1 cellular context compared by ENCODE assay signal in the genomic region with DNA sequence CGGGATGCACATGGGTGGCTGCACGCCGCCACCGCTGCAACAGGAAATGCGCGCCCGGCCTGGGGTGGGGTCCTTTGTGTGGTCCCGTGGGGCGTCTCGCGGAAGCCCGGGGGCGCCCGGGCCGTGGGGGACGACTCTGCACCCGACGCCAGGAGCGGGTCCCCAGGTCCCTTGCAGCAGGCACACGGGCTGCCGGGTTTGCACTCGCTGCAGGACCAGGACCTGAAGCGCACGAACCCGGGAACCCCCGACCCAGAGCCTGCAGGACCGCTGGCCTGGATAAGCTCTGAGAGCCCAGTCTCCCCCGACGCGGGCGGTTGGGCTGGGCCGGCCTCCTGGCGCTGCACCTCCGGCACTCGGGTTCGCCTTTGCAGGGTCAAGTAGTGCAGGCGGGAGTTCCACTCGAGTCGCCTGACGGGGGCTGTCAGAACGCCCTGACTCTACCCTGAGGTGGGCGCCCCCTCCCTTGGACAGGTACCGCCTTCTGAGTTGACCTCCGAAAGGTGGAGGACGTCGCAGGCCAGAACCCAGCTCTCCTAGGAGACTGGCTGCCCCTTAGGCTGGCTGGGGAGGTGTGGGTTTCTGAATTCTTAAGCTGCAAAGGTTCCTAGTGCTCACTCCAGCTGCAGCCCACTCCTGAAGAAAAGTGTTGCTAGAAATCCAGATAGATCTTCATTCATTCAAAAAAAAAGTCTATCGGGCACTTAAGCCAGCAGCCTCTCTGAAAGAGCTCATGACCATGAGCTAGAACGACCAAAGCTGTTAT.
TF ChIP-seq lines count a peak whose summit lies in the region.

No MANE protein-coding gene starts in this region.

TF ChIP-seq in HepG2, 621 proteins besides CTCF, POLR2A, EP300 and RAD21 (continued from another document and continues in another):
- TF ChIP-seq, protein P1, sequence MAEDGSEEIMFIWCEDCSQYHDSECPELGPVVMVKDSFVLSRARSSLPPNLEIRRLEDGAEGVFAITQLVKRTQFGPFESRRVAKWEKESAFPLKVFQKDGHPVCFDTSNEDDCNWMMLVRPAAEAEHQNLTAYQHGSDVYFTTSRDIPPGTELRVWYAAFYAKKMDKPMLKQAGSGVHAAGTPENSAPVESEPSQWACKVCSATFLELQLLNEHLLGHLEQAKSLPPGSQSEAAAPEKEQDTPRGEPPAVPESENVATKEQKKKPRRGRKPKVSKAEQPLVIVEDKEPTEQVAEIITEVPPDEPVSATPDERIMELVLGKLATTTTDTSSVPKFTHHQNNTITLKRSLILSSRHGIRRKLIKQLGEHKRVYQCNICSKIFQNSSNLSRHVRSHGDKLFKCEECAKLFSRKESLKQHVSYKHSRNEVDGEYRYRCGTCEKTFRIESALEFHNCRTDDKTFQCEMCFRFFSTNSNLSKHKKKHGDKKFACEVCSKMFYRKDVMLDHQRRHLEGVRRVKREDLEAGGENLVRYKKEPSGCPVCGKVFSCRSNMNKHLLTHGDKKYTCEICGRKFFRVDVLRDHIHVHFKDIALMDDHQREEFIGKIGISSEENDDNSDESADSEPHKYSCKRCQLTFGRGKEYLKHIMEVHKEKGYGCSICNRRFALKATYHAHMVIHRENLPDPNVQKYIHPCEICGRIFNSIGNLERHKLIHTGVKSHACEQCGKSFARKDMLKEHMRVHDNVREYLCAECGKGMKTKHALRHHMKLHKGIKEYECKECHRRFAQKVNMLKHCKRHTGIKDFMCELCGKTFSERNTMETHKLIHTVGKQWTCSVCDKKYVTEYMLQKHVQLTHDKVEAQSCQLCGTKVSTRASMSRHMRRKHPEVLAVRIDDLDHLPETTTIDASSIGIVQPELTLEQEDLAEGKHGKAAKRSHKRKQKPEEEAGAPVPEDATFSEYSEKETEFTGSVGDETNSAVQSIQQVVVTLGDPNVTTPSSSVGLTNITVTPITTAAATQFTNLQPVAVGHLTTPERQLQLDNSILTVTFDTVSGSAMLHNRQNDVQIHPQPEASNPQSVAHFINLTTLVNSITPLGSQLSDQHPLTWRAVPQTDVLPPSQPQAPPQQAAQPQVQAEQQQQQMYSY (CRISPR knock-in tag; IDR thresholded peaks at IDR 0.05) = no peak
- no peak for TF ChIP-seq KLF9 (CRISPR knock-in tag; IDR thresholded peaks at IDR 0.05; ENCODE audit: low read depth)
- no peak for TF ChIP-seq ZFP36L1 (CRISPR knock-in tag; IDR thresholded peaks at IDR 0.05)
- TF ChIP-seq, protein P2, sequence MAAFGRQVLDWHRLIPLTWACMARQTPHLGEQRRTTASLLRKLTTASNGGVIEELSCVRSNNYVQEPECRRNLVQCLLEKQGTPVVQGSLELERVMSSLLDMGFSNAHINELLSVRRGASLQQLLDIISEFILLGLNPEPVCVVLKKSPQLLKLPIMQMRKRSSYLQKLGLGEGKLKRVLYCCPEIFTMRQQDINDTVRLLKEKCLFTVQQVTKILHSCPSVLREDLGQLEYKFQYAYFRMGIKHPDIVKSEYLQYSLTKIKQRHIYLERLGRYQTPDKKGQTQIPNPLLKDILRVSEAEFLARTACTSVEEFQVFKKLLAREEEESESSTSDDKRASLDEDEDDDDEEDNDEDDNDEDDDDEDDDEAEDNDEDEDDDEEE (CRISPR knock-in tag; IDR thresholded peaks at IDR 0.05) = peak; percentile 37; the same call in 1 of the 2 replicates
- TF ChIP-seq TAF1 (CRISPR knock-in tag; IDR thresholded peaks at IDR 0.05) = 0 out of 2 replicates have a peak, but pooled peaks have one; percentile 9
- TF ChIP-seq, protein P3, sequence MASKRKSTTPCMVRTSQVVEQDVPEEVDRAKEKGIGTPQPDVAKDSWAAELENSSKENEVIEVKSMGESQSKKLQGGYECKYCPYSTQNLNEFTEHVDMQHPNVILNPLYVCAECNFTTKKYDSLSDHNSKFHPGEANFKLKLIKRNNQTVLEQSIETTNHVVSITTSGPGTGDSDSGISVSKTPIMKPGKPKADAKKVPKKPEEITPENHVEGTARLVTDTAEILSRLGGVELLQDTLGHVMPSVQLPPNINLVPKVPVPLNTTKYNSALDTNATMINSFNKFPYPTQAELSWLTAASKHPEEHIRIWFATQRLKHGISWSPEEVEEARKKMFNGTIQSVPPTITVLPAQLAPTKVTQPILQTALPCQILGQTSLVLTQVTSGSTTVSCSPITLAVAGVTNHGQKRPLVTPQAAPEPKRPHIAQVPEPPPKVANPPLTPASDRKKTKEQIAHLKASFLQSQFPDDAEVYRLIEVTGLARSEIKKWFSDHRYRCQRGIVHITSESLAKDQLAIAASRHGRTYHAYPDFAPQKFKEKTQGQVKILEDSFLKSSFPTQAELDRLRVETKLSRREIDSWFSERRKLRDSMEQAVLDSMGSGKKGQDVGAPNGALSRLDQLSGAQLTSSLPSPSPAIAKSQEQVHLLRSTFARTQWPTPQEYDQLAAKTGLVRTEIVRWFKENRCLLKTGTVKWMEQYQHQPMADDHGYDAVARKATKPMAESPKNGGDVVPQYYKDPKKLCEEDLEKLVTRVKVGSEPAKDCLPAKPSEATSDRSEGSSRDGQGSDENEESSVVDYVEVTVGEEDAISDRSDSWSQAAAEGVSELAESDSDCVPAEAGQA (IDR thresholded peaks at IDR 0.05; ENCODE audit: low read depth) = no peak
- TF ChIP-seq, protein P3 (CRISPR knock-in tag; IDR thresholded peaks at IDR 0.05; ENCODE audit: borderline replicate concordance) = no peak
- TF ChIP-seq SRF (IDR thresholded peaks at IDR 0.05; ENCODE audit: low read depth, low read length) = no peak
- no peak for TF ChIP-seq ZNF232 (CRISPR knock-in tag; IDR thresholded peaks at IDR 0.05; ENCODE audit: borderline replicate concordance)
- TF ChIP-seq EEA1 (CRISPR knock-in tag; IDR thresholded peaks at IDR 0.05; ENCODE audit: borderline replicate concordance) = no peak
- no peak for TF ChIP-seq MIER3 (CRISPR knock-in tag; IDR thresholded peaks at IDR 0.05; ENCODE audit: borderline replicate concordance)
- TF ChIP-seq ZBTB3 (CRISPR knock-in tag; IDR thresholded peaks at IDR 0.05; ENCODE audit: borderline replicate concordance, low read depth) = no peak
- no peak for TF ChIP-seq AKAP8 (CRISPR knock-in tag; IDR thresholded peaks at IDR 0.05)
- TF ChIP-seq ZNF510 (CRISPR knock-in tag; IDR thresholded peaks at IDR 0.05; ENCODE audit: low read depth) = no peak
- no peak for TF ChIP-seq ZNF552 (CRISPR knock-in tag; IDR thresholded peaks at IDR 0.05; ENCODE audit: borderline replicate concordance)
- TF ChIP-seq SOX13 (IDR thresholded peaks at IDR 0.05) = no peak
- TF ChIP-seq SOX13 (CRISPR knock-in tag; conservative IDR thresholded peaks at IDR 0.05 in 1 of 2, IDR thresholded peaks at IDR 0.05 in 1 of 2) = no peak
- no peak for TF ChIP-seq FOSL2 (CRISPR knock-in tag; IDR thresholded peaks at IDR 0.05)
- no peak for TF ChIP-seq KDM3A (CRISPR knock-in tag; IDR thresholded peaks at IDR 0.05; ENCODE audit: low read depth)
- TF ChIP-seq HHEX (CRISPR knock-in tag; IDR thresholded peaks at IDR 0.05) = no peak
- TF ChIP-seq, protein P4, sequence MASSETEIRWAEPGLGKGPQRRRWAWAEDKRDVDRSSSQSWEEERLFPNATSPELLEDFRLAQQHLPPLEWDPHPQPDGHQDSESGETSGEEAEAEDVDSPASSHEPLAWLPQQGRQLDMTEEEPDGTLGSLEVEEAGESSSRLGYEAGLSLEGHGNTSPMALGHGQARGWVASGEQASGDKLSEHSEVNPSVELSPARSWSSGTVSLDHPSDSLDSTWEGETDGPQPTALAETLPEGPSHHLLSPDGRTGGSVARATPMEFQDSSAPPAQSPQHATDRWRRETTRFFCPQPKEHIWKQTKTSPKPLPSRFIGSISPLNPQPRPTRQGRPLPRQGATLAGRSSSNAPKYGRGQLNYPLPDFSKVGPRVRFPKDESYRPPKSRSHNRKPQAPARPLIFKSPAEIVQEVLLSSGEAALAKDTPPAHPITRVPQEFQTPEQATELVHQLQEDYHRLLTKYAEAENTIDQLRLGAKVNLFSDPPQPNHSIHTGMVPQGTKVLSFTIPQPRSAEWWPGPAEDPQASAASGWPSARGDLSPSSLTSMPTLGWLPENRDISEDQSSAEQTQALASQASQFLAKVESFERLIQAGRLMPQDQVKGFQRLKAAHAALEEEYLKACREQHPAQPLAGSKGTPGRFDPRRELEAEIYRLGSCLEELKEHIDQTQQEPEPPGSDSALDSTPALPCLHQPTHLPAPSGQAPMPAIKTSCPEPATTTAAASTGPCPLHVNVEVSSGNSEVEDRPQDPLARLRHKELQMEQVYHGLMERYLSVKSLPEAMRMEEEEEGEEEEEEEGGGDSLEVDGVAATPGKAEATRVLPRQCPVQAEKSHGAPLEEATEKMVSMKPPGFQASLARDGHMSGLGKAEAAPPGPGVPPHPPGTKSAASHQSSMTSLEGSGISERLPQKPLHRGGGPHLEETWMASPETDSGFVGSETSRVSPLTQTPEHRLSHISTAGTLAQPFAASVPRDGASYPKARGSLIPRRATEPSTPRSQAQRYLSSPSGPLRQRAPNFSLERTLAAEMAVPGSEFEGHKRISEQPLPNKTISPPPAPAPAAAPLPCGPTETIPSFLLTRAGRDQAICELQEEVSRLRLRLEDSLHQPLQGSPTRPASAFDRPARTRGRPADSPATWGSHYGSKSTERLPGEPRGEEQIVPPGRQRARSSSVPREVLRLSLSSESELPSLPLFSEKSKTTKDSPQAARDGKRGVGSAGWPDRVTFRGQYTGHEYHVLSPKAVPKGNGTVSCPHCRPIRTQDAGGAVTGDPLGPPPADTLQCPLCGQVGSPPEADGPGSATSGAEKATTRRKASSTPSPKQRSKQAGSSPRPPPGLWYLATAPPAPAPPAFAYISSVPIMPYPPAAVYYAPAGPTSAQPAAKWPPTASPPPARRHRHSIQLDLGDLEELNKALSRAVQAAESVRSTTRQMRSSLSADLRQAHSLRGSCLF (CRISPR knock-in tag; IDR thresholded peaks at IDR 0.05; ENCODE audit: borderline replicate concordance) = no peak
- TF ChIP-seq FOXO1 (CRISPR knock-in tag; IDR thresholded peaks at IDR 0.05) = 0 out of 2 replicates have a peak, but pooled peaks have one; percentile 11
- TF ChIP-seq ZNF343 (CRISPR knock-in tag; IDR thresholded peaks at IDR 0.05) = no peak
- TF ChIP-seq, protein P5, sequence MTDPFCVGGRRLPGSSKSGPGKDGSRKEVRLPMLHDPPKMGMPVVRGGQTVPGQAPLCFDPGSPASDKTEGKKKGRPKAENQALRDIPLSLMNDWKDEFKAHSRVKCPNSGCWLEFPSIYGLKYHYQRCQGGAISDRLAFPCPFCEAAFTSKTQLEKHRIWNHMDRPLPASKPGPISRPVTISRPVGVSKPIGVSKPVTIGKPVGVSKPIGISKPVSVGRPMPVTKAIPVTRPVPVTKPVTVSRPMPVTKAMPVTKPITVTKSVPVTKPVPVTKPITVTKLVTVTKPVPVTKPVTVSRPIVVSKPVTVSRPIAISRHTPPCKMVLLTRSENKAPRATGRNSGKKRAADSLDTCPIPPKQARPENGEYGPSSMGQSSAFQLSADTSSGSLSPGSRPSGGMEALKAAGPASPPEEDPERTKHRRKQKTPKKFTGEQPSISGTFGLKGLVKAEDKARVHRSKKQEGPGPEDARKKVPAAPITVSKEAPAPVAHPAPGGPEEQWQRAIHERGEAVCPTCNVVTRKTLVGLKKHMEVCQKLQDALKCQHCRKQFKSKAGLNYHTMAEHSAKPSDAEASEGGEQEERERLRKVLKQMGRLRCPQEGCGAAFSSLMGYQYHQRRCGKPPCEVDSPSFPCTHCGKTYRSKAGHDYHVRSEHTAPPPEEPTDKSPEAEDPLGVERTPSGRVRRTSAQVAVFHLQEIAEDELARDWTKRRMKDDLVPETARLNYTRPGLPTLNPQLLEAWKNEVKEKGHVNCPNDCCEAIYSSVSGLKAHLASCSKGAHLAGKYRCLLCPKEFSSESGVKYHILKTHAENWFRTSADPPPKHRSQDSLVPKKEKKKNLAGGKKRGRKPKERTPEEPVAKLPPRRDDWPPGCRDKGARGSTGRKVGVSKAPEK (CRISPR knock-in tag; IDR thresholded peaks at IDR 0.05; ENCODE audit: borderline replicate concordance) = no peak
- TF ChIP-seq, protein P6, sequence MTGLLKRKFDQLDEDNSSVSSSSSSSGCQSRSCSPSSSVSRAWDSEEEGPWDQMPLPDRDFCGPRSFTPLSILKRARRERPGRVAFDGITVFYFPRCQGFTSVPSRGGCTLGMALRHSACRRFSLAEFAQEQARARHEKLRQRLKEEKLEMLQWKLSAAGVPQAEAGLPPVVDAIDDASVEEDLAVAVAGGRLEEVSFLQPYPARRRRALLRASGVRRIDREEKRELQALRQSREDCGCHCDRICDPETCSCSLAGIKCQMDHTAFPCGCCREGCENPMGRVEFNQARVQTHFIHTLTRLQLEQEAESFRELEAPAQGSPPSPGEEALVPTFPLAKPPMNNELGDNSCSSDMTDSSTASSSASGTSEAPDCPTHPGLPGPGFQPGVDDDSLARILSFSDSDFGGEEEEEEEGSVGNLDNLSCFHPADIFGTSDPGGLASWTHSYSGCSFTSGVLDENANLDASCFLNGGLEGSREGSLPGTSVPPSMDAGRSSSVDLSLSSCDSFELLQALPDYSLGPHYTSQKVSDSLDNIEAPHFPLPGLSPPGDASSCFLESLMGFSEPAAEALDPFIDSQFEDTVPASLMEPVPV (CRISPR knock-in tag; IDR thresholded peaks at IDR 0.05) = peak; percentile 71; the same call in 1 of the 2 replicates
- TF ChIP-seq HNRNPH1 (optimal IDR thresholded peaks at IDR 0.05; ENCODE audit: low read depth, low read length) = no peak
- 0 out of 2 replicates have a peak, but pooled peaks have one; percentile 2 for TF ChIP-seq GATAD1 (CRISPR knock-in tag; IDR thresholded peaks at IDR 0.05)
- TF ChIP-seq ZNF337 (CRISPR knock-in tag; IDR thresholded peaks at IDR 0.05; ENCODE audit: borderline replicate concordance, low read depth) = no peak
- TF ChIP-seq ZKSCAN5 (CRISPR knock-in tag; IDR thresholded peaks at IDR 0.05) = no peak
- no peak for TF ChIP-seq MTF2 (CRISPR knock-in tag; IDR thresholded peaks at IDR 0.05; ENCODE audit: borderline replicate concordance)
- TF ChIP-seq ZNF772 (CRISPR knock-in tag; IDR thresholded peaks at IDR 0.05) = peak; percentile 41; the same call in 1 of the 2 replicates
- TF ChIP-seq ZNF138 (CRISPR knock-in tag; IDR thresholded peaks at IDR 0.05; ENCODE audit: low read depth) = no peak
- no peak for TF ChIP-seq ZNF678 (CRISPR knock-in tag; IDR thresholded peaks at IDR 0.05)
- no peak for TF ChIP-seq ZMAT3 (CRISPR knock-in tag; conservative IDR thresholded peaks at IDR 0.05)
- no peak for TF ChIP-seq FOXP1 (IDR thresholded peaks at IDR 0.05)
- no peak for TF ChIP-seq FOXP1 (CRISPR knock-in tag; IDR thresholded peaks at IDR 0.05)
- TF ChIP-seq GTF3A (CRISPR knock-in tag; conservative IDR thresholded peaks at IDR 0.05) = no peak
- TF ChIP-seq TCF7L2 (IDR thresholded peaks at IDR 0.05; ENCODE audit: low read depth, low read length) = no peak
- no peak for TF ChIP-seq ATF7-NPFF (CRISPR knock-in tag; IDR thresholded peaks at IDR 0.05; ENCODE audit: low read depth)
- no peak for TF ChIP-seq KMT2A (CRISPR knock-in tag; IDR thresholded peaks at IDR 0.05)
- TF ChIP-seq CENPX (CRISPR knock-in tag; IDR thresholded peaks at IDR 0.05) = no peak
